Comparison of ENCODE assay signal across 1 cellular context in genomic region chr13:112783135-112783945, GRCh38.
TF ChIP-seq lines count a peak whose summit lies in the region.

No MANE protein-coding gene starts in this region.

TF ChIP-seq in H1, 55 proteins besides CTCF, POLR2A, EP300 and RAD21 (continued from another document):
- TF ChIP-seq MAX (IDR thresholded peaks at IDR 0.05): no peak
- TF ChIP-seq ZNF274 (IDR thresholded peaks at IDR 0.05; ENCODE audit: borderline replicate concordance, extremely low read depth, low read length): no peak
- no peak for TF ChIP-seq SIRT6 (IDR thresholded peaks at IDR 0.05; ENCODE audit: low read length)
- no peak for TF ChIP-seq KDM5A (IDR thresholded peaks at IDR 0.05; ENCODE audit: low read length)
- no peak for TF ChIP-seq ATF3 (IDR thresholded peaks at IDR 0.05; ENCODE audit: insufficient read depth, low read depth, low read length)
